21 cellular contexts compared by ENCODE assay signal in the genomic region with DNA sequence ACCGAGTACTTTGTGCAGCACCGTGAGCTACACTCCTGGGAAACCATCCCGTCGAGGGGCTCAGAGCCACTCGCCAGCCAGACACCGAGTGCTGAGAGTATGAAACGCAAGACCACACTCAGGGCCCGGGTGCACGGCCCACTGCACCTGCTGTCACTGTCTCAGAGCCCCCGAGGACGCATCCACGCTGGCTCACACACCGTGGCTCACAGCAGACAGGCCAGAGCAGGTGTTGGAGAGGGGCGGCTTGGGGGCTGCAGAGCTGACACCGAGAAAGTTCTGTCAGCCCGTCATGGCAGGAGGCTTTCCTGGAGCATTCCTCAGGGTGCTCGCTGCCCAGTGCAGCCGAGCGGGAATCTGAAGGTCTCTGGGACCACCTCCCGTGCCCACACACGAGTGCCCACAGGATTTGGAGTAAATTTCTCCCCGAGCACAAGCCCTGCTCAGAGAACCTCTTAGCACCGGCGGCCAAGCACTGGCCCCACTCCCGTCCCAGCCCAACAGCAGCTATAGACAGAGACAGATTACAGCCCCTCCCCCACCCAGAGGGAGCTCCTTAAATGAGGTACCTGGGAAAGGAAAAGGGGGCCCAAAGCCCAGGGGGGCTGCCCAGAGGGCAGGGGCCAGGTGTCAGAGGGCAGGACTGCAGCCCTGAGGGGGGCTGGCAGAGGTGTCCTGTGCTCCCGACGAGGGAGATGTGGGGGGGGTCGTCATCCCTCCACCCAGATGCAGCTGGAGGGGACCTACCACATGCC. TPM values are rescaled to one million over a fixed set of nuclear protein-coding genes. Genes with fewer than 3 reads are reported as not detected.
DNase-seq lines count a peak whose midpoint lies in the region; ATAC-seq, FAIRE-seq and TF ChIP-seq lines count a peak whose summit lies in the region.
"Had no signal": no experiment of that assay in that cellular context is flagged by ENCODE, and none has a peak within 500 bp of the region (broad histone marks: within the 10 kb centered on the region; RNA-seq: fewer than 3 reads in every experiment).

No MANE protein-coding gene starts in this region.

- FAIRE-seq in GM18507 (lab: Jason Lieb, UNC) (peak; percentile 9), GM12878 (lab: Jason Lieb, UNC) (no peak)
- FAIRE-seq: K562 had no signal

- no peak for TF ChIP-seq POLR2A in GM12878 (IDR thresholded peaks at IDR 0.05; ENCODE audit: low read depth, low read length)
- TF ChIP-seq POLR2A in breast epithelium (IDR thresholded peaks at IDR 0.05): no peak

- H3K4me3 ChIP-seq in GM12878 (no peak overlapping the region), breast epithelium (no peak overlapping the region)
- H3K4me3 ChIP-seq: K562 had no signal

- no peaks in the 10 kb centered on the region for H3K9me3 Mint-ChIP-seq in stimulated activated effector memory CD8-positive, alpha-beta T cell treated with anti-CD3 and anti-CD28 coated beads, Interleukin-12 subunit alpha, Interleukin-12 subunit beta, amount 100 ng/mL, for 72 hours
- H3K9me3 Mint-ChIP-seq: CD4-positive, alpha-beta memory T cell had no signal

- SMC1A ChIA-PET in GM12878 (lab: Charles Lee; ENCODE audit: uncharacterized antibody, unreplicated experiment): interaction anchor here (1.8 to 2.3 kb wide), 2 partner anchors 199 to 201 kb away, joined by 7 to 18 read pairs; no protein-coding TSS in a partner anchor

- no peak overlapping the region for H3K4me3 Mint-ChIP-seq in stimulated activated effector memory CD8-positive, alpha-beta T cell treated with anti-CD3 and anti-CD28 coated beads, Interleukin-12 subunit alpha, Interleukin-12 subunit beta, amount 100 ng/mL, for 72 hours
- H3K4me3 Mint-ChIP-seq: CD4-positive, alpha-beta memory T cell had no signal

- no peak for TF ChIP-seq RAD21 in GM12878 (IDR thresholded peaks at IDR 0.05; ENCODE audit: insufficient read depth, low read depth, low read length)

- H3K36me3 Mint-ChIP-seq in stimulated activated effector memory CD8-positive, alpha-beta T cell treated with anti-CD3 and anti-CD28 coated beads, Interleukin-12 subunit alpha, Interleukin-12 subunit beta, amount 100 ng/mL, for 72 hours: no peaks in the 10 kb centered on the region
- H3K36me3 Mint-ChIP-seq: CD4-positive, alpha-beta memory T cell had no signal

- RAD21 ChIA-PET in GM12878 (lab: Charles Lee; ENCODE audit: unreplicated experiment): interaction anchor here (1.2 to 4.9 kb wide), 7 partner anchors 12 to 200 kb away, joined by 3 to 44 read pairs (median 6); no protein-coding TSS in a partner anchor

- no peak for ATAC-seq in GM12878
- no peak for ATAC-seq in stimulated activated effector memory CD8-positive, alpha-beta T cell treated with anti-CD3 and anti-CD28 coated beads, Interleukin-12 subunit alpha, Interleukin-12 subunit beta, amount 100 ng/mL, for 72 hours
- ATAC-seq: K562 had no signal

- H3K27me3 ChIP-seq in GM12878 (replicated peaks in 1 of 2; ENCODE audit: control insufficient read depth in 2 of 2, insufficient read depth in 2 of 2, low read length in 1 of 2): no peaks in the 10 kb centered on the region
- H3K27me3 ChIP-seq in breast epithelium: no peaks in the 10 kb centered on the region

- no peak for DNase-seq in GM18507 (ENCODE audit: extremely low spot score, insufficient read length, low read depth)
- peak; percentile 31 for DNase-seq in NAMALWA (ENCODE audit: low spot score)
- no peak for DNase-seq in GM12878 (ENCODE audit: low read depth, low spot score)
- no peak for DNase-seq in stimulated activated effector memory CD8-positive, alpha-beta T cell treated with anti-CD3 and anti-CD28 coated beads, Interleukin-12 subunit alpha, Interleukin-12 subunit beta, amount 100 ng/mL, for 72 hours (ENCODE audit: low spot score in 2 of 2)
- DNase-seq in NCI-H128 (lab: John Stamatoyannopoulos, UW; ENCODE audit: unreplicated experiment): no peak
- no peak for DNase-seq in stimulated activated naive CD4-positive, alpha-beta T cell (lab: John Stamatoyannopoulos, UW)
- no peak for DNase-seq in HEK293T (ENCODE audit: extremely low spot score)
- DNase-seq in breast epithelium (ENCODE audit: low spot score in 2 of 2): no peak
- DNase-seq: Caco-2; CD4-positive, alpha-beta memory T cell; DMS 273 treated with DMSO at 0.1 percent for 48 hours; DMS79 treated with DMSO at 0.1 percent for 48 hours; GOT3; NCI-H1092 treated with DMSO at 0.1 percent for 48 hours; NCI-H146; NCI-H2029 treated with DMSO at 0.1 percent for 48 hours; NCI-H446; NCI-H526; OCI-M1; Right ventricle myocardium superior had no signal

- H3K79me2 ChIP-seq in GM12878 (ENCODE audit: control insufficient read depth, insufficient read depth, low read length): no peaks in the 10 kb centered on the region

- peaks cover 11% of the 10 kb centered on the region for H3K4me1 ChIP-seq in GM12878 (ENCODE audit: control insufficient read depth, insufficient read depth, low read length)
- no peaks in the 10 kb centered on the region for H3K4me1 ChIP-seq in breast epithelium
- H3K4me1 ChIP-seq: Caco-2 had no signal

- H3K27ac ChIP-seq in GM12878 (ENCODE audit: control insufficient read depth, insufficient read depth): peak overlapping the region; percentile 14
- H3K27ac ChIP-seq in breast epithelium: no peak overlapping the region

- H3K27ac Mint-ChIP-seq in stimulated activated effector memory CD8-positive, alpha-beta T cell treated with anti-CD3 and anti-CD28 coated beads, Interleukin-12 subunit alpha, Interleukin-12 subunit beta, amount 100 ng/mL, for 72 hours: peak overlapping the region; percentile 63
- H3K27ac Mint-ChIP-seq: CD4-positive, alpha-beta memory T cell had no signal

- WGBS in GM12878 (ENCODE audit: insufficient coverage, insufficient replicate concordance, low lambda C conversion rate, missing lambda C conversion rate): 43% methylated on average over 26 of the region's 28 CpGs

- BruUV-seq in GM12878 (replicated peaks; lab: Mats Ljungman, UMichigan): no TSS peak

- H3K9ac ChIP-seq in GM12878 (ENCODE audit: control insufficient read depth, insufficient read depth, low read length): no peak overlapping the region; the same call in 1 of the 2 replicates

- TF ChIP-seq CTCF in GM12878 (IDR thresholded peaks at IDR 0.05 in 2 of 3, conservative IDR thresholded peaks at IDR 0.05 in 1 of 3; ENCODE audit: control insufficient read depth in 2 of 3, extremely low read depth in 1 of 3, insufficient read depth in 1 of 3, low read depth in 3 of 3, low read length in 3 of 3): no peak
- TF ChIP-seq CTCF in breast epithelium (IDR thresholded peaks at IDR 0.05): no peak

- peaks cover 0 to 25% of the 10 kb centered on the region in 2 experiments; a peak in 3 of 4 replicates for H3K36me3 ChIP-seq in GM12878 (ENCODE audit: control insufficient read depth in 2 of 2, insufficient read depth in 2 of 2, low read length in 1 of 2)
- H3K36me3 ChIP-seq in breast epithelium: no peaks in the 10 kb centered on the region

- H3K9me3 ChIP-seq in GM12878 (replicated peaks; ENCODE audit: control insufficient read depth, insufficient read depth, low read length) (no peaks in the 10 kb centered on the region), breast epithelium (no peaks in the 10 kb centered on the region)
- H3K9me3 ChIP-seq: Caco-2 had no signal

- H3K4me2 ChIP-seq in GM12878 (ENCODE audit: control insufficient read depth, insufficient read depth): peak overlapping the region; percentile 1; the same call in 1 of the 2 replicates

- POLR2A ChIA-PET in GM12878 (lab: Charles Lee) (interaction anchor here (1.2 to 1.5 kb wide), 2 partner anchors 9 to 12 kb away, joined by 3 read pairs; no protein-coding TSS in a partner anchor), HEK293T (lab: Yijun Ruan, JAX) (no interaction called here)

- peaks cover 7% of the 10 kb centered on the region for H3K4me1 Mint-ChIP-seq in stimulated activated effector memory CD8-positive, alpha-beta T cell treated with anti-CD3 and anti-CD28 coated beads, Interleukin-12 subunit alpha, Interleukin-12 subunit beta, amount 100 ng/mL, for 72 hours

- H2AFZ ChIP-seq in GM12878 (ENCODE audit: control insufficient read depth, low read depth, low read length): no peak overlapping the region

- intact Hi-C loops in GM12878 (cut with micrococcal nuclease; ENCODE audit: unreplicated experiment): loop anchor here (10.0 kb wide), 1 partner anchor 301 kb away; no protein-coding TSS in a partner anchor
- intact Hi-C loops in breast epithelium (cut with DNase I; ENCODE audit: low total_unique reads): no loop called here

- CTCF ChIA-PET in GM12878 (lab: Yijun Ruan, JAX): interaction anchor here (1.0 to 4.5 kb wide), 5 partner anchors 10 to 200 kb away, joined by 3 to 50 read pairs (median 4); no protein-coding TSS in a partner anchor
- CTCF ChIA-PET in HEK293T (lab: Yijun Ruan, JAX): interaction anchor here (1.0 to 2.0 kb wide), 3 partner anchors 12 to 199 kb away, joined by 4 to 9 read pairs (median 6); no protein-coding TSS in a partner anchor

- no peak for TF ChIP-seq EP300 in GM12878 (IDR thresholded peaks at IDR 0.05; ENCODE audit: borderline replicate concordance in 1 of 2, control insufficient read depth in 1 of 2, low read depth in 2 of 2, low read length in 2 of 2)

- no peaks in the 10 kb centered on the region for H4K20me1 ChIP-seq in GM12878 (ENCODE audit: control insufficient read depth, insufficient read depth)

- in situ Hi-C loops in GM12878 (cut with MboI): no loop called here

TF ChIP-seq in GM12878, 131 proteins besides CTCF, POLR2A, EP300 and RAD21 (continues in another document):
- TF ChIP-seq POLR2AphosphoS2 (IDR thresholded peaks at IDR 0.05; ENCODE audit: low read depth, low read length): no peak
- TF ChIP-seq NRF1 (conservative IDR thresholded peaks at IDR 0.05; ENCODE audit: low read depth, low read length): no peak

RNA-seq across cellular contexts. Expression of gene SARDH, which starts 56.0 kb away (rescaled TPM):
- total RNA-seq in GM12878 (2013; cell fraction: nucleolus; rRNA removed): 3.9 TPM in 2 replicates
- total RNA-seq in GM12878 (2014; rRNA removed) (0.06 TPM in 1 of 2 replicates, not detected in the other), GM12878 (2014; rRNA removed; fragmentation: Illumina TruSeq; extraction: Trizol) (not detected in 2 replicates), GM12878 (2021) (0.15 and 0.16 TPM in 2 replicates), breast epithelium (1 to 10 TPM in 2 of 3 donors, under 1 TPM in 1; 0.16 to 2.0 (median 1.0) TPM)
- not detected for polyA plus RNA-seq in GM12878 (2011; ENCODE audit: low read depth)
- polyA plus RNA-seq in GM12878 (2011; rRNA removed) (0.07 and 0.14 TPM in 2 replicates), GM12878 (2014; fragmentation: Illumina TruSeq; extraction: Trizol) (0.03 TPM in 1 of 2 replicates, not detected in the other), GM12878 (2014; fragmentation: Nextera tagmentation; extraction: Ambion mirVana) (not detected), GM12878 (2014; rRNA removed) (0.03 TPM in 1 of 2 replicates, not detected in the other), GM12878 (2016; fragmentation: Nextera tagmentation; extraction: Ambion mirVana) (not detected)
- 0.23 and 0.30 TPM in 2 replicates for polyA plus RNA-seq in GM12878 (2011; cell fraction: cytosol; rRNA removed)
- 1.0 and 1.4 TPM in 2 replicates for polyA plus RNA-seq in GM12878 (2011; cell fraction: nucleus; rRNA removed)
- polyA plus RNA-seq in GM12878 (2012): 0.07 and 0.20 TPM in 2 replicates
- 0.31 TPM in 1 of 2 replicates, not detected in the other for polyA minus RNA-seq in GM12878 (2011; rRNA and poly(A)+ RNA removed)
- polyA minus RNA-seq in GM12878 (2011; cell fraction: cytosol; rRNA and poly(A)+ RNA removed): not detected in 2 replicates
- 0.38 and 0.60 TPM in 2 replicates for polyA minus RNA-seq in GM12878 (2011; cell fraction: nucleus; rRNA and poly(A)+ RNA removed)
- total RNA-seq: K562 had no signal
